Comparison of ENCODE assay signal across 20 cellular contexts in the genomic region with DNA sequence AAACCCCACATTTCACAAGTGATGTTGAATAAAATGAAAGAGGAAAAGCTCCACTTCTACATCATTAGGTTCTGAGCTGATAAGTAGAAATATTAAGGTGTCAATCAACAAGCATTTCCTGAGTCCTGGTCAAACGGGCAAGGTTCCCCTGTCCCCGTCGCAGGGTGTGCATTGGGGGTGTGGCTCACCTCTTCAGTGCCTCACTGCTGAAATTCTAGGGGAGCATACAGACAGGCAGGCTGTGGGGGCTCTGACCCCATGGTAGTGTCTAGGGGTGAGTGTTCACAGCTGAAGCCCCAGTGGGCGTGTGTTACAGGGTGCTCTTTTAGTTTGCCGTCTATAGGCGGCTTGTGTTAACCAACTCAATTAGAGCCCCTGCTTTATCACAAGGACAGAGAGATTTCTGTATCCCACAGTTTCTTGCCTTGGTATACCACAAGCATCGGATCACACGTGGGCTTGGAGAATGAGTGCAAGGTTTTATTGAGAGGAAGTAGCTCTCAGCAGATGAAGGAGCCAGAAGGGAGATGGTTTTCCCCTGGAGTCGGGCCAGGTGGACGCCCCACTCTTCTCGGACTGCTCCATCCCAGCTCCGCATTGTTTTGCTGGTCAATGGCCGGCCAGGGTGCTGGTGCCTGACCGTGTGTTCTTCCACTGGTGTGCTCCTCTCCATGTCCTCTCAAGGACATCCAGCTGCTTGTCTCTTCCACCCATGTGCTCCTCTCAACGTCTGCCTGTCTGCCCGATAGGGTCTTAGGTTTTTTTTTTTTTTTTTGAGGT.
"Had no signal": no experiment of that assay in that cellular context is flagged by ENCODE, and none has a peak within 500 bp of the region (broad histone marks: within the 10 kb centered on the region; RNA-seq: fewer than 3 reads in every experiment).

No MANE protein-coding gene starts in this region.

- H3K36me3 ChIP-seq: neutrophil, right lobe of liver, thoracic aorta, transverse colon, upper lobe of right lung, uterus had no signal

- H3K9me3 ChIP-seq: mucosa of descending colon, neutrophil, right lobe of liver, transverse colon, upper lobe of right lung, uterus had no signal

- H3K27ac ChIP-seq: dorsolateral prefrontal cortex, neutrophil, parathyroid adenoma, right lobe of liver, transverse colon, upper lobe of right lung, uterus had no signal

- H3K9ac ChIP-seq: parathyroid adenoma had no signal

- H3K4me3 ChIP-seq: dorsolateral prefrontal cortex, mucosa of descending colon, right lobe of liver, thoracic aorta, transverse colon, upper lobe of right lung, uterus had no signal

- H3K4me1 ChIP-seq: parathyroid adenoma, right lobe of liver, transverse colon, upper lobe of right lung, uterus had no signal

- DNase-seq: dorsolateral prefrontal cortex; effector CD4-positive, alpha-beta T cell; hypothalamus; kidney; mucosa of descending colon; naive B cell; right lobe of liver; small intestine; stimulated activated CD4-positive, alpha-beta T cell treated with anti-CD3 and anti-CD28 coated beads, Interleukin-15, amount 100 ng/mL, for 24 hours; stimulated activated CD4-positive, alpha-beta T cell treated with anti-CD3 and anti-CD28 coated beads, Interleukin-2, amount 100 ng/mL, for 48 hours; stimulated activated naive B cell treated with anti-CD40 and anti-IgM and Interleukin-4, amounts not matched to agents 10 μg/mL and 1 μg/mL and 100 μg/mL, for 72 hours; transverse colon; upper lobe of right lung; uterus had no signal

- ATAC-seq: left lobe of liver; mucosa of descending colon; natural killer cell treated with Interleukin-12 subunit alpha and Interleukin-12 subunit beta and Interleukin-15 and Interleukin-18, amount 100 ng/mL, for 72 hours; right lobe of liver; stimulated activated naive B cell treated with anti-CD40 and anti-IgM and Interleukin-4, amounts not matched to agents 10 μg/mL and 1 μg/mL and 100 μg/mL, for 72 hours; upper lobe of right lung had no signal

- FAIRE-seq: frontal cortex, kidney, small intestine had no signal

- H3K27me3 ChIP-seq: neutrophil, right lobe of liver, transverse colon, uterus had no signal

- H3K79me2 ChIP-seq: parathyroid adenoma had no signal

- H2AFZ ChIP-seq: parathyroid adenoma had no signal
